In genomic region chr6:23600118-23600517, GRCh38 we compare ENCODE assay signal across 17 cellular contexts.
DNase-seq lines count a peak whose midpoint lies in the region; ATAC-seq and TF ChIP-seq lines count a peak whose summit lies in the region.
"Had no signal": no experiment of that assay in that cellular context is flagged by ENCODE, and none has a peak within 500 bp of the region (broad histone marks: within the 10 kb centered on the region; RNA-seq: fewer than 3 reads in every experiment).

No MANE protein-coding gene starts in this region.

- TF ChIP-seq CTCF in LNCaP clone FGC (IDR thresholded peaks at IDR 0.05; ENCODE audit: control insufficient read depth, extremely low read depth, insufficient read depth) (no peak), RWPE1 (conservative IDR thresholded peaks at IDR 0.05; ENCODE audit: low read depth) (no peak)

- peak; percentile 92 for ATAC-seq in left colon
- no peak for ATAC-seq in GM21423 (IDR thresholded peaks at IDR 0.05; ENCODE audit: unreplicated experiment)
- ATAC-seq: CD8-positive, alpha-beta T cell had no signal

- intact Hi-C loops in left colon (cut with DNase I, micrococcal nuclease), result no loop called here

- DNase-seq in LNCaP clone FGC (ENCODE audit: low read depth) (peak; percentile 33), NCI-H748 (lab: John Stamatoyannopoulos, UW; ENCODE audit: unreplicated experiment) (peak; percentile 55), left colon (no peak), RWPE1 (ENCODE audit: low spot score) (no peak)
- no peak for DNase-seq in activated CD4-positive, alpha-beta T cell treated with anti-CD3 and anti-CD28 coated beads for 48 hours
- DNase-seq: Caco-2; CD4-positive, CD25-positive, alpha-beta regulatory T cell; CD8-positive, alpha-beta T cell; DMS153; DND-41; GM23248; H7; HCEC 1CT had no signal

- no peak overlapping the region for H3K4me3 ChIP-seq in LNCaP clone FGC (ENCODE audit: low read depth, low read length)
- H3K4me3 ChIP-seq: BLaER1, GM23248 had no signal

- no peak overlapping the region for H3K27ac ChIP-seq in RWPE1
- H3K27ac ChIP-seq: 22Rv1, BLaER1, C4-2B, GM23248 had no signal

- POLR2A ChIA-PET in RWPE1 (lab: Yijun Ruan, JAX; ENCODE audit: low non-redundant PET), result no interaction called here

- CTCF ChIA-PET in RWPE1 (lab: Yijun Ruan, JAX), result no interaction called here

Comparison
In these comparisons a context has a peak if more than half of its experiments do, and no peak if none do; other contexts are left out.
1. DNase-seq: peak in LNCaP clone FGC (single experiment) and NCI-H748 (single experiment); none in left colon (0 of 2), RWPE1 (single experiment) and activated CD4-positive, alpha-beta T cell treated with anti-CD3 and anti-CD28 coated beads for 48 hours (single experiment).